ENCODE assay signal across 8 cellular contexts in the genomic region with DNA sequence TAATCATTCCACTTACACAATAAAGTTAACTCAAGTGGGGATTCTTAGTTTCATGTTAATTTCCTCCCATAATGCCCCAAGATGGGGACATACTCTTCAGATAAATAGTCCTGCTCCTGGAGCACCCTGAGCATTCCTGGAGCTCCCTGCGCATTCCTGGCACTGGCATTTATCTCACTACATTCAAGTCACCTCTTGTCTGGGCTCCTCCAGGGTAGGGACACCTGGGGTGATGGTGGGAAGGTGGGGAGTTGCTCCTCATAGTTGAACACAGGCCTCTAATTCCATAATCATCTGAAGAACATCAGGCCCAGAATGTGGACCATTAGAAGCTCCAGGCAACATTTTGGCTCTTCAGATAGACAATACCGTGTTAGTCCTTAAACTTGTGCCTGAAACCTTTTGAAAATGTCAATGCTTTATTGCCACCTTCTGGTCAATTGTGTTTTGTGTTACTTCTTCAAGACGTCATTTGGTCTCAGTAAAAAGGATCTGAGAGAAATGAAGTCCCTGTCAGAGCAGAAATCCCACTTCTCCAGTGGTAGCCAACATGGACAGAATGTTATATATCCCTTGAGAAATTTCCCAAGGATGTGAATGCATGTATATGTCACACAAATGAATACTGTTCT. TPM values are rescaled to one million over a fixed set of nuclear protein-coding genes. Genes with fewer than 3 reads are reported as not detected.
DNase-seq lines count a peak whose midpoint lies in the region; ATAC-seq and TF ChIP-seq lines count a peak whose summit lies in the region.

No MANE protein-coding gene starts in this region.

- intact Hi-C loops in adrenal gland (cut with DNase I) (loop anchor here (2.0 to 5.0 kb wide), 2 partner anchors 149 kb away; no protein-coding TSS in a partner anchor), left lung (cut with DNase I) (no loop called here), ovary (cut with DNase I) (no loop called here)

- H3K9ac ChIP-seq in DND-41 (ENCODE audit: low read depth, low read length): no peak overlapping the region

- H3K4me3 ChIP-seq in DND-41 (ENCODE audit: low read depth in 1 of 2, low read length in 2 of 2): no peak overlapping the region
- H3K4me3 ChIP-seq in adrenal gland: no peak overlapping the region
- H3K4me3 ChIP-seq in left lung: no peak overlapping the region
- no peak overlapping the region for H3K4me3 ChIP-seq in ovary

- H2AFZ ChIP-seq in DND-41 (ENCODE audit: low read depth, low read length): no peak overlapping the region

- no peak for TF ChIP-seq EP300 in ovary (IDR thresholded peaks at IDR 0.05)

- ATAC-seq in DND-41 (ENCODE audit: insufficient read depth, low read depth): no peak
- peak; percentile 61 for ATAC-seq in left lung
- no peak for ATAC-seq in GM21381 (IDR thresholded peaks at IDR 0.05; ENCODE audit: unreplicated experiment)
- ATAC-seq in GM19452 (IDR thresholded peaks at IDR 0.05; ENCODE audit: unreplicated experiment): no peak

- H3K9me3 ChIP-seq in DND-41 (ENCODE audit: insufficient read depth, low read length, severe bottlenecking): no peaks in the 10 kb centered on the region
- no peaks in the 10 kb centered on the region for H3K9me3 ChIP-seq in adrenal gland (replicated peaks in 1 of 3)
- no peaks in the 10 kb centered on the region for H3K9me3 ChIP-seq in left lung
- no peaks in the 10 kb centered on the region for H3K9me3 ChIP-seq in ovary

- H3K27ac ChIP-seq in DND-41 (ENCODE audit: low read length): no peak overlapping the region
- no peak overlapping the region for H3K27ac ChIP-seq in adrenal gland
- H3K27ac ChIP-seq in left lung: no peak overlapping the region
- no peak overlapping the region for H3K27ac ChIP-seq in ovary

- H3K27me3 ChIP-seq in DND-41 (ENCODE audit: insufficient read depth, low read length, poor library complexity) (no peaks in the 10 kb centered on the region), adrenal gland (no peaks in the 10 kb centered on the region), left lung (no peaks in the 10 kb centered on the region), ovary (no peaks in the 10 kb centered on the region)

- H3K79me2 ChIP-seq in DND-41 (ENCODE audit: insufficient read depth, low read length): no peaks in the 10 kb centered on the region

- 31 to 35% (median 34%) methylated on average over 3 of the region's 3 CpGs for WGBS in adrenal gland, 4 donors
- 26 to 31% (median 31%) methylated on average over 3 of the region's 3 CpGs for WGBS in ovary, 3 donors

- no peaks in the 10 kb centered on the region for H3K36me3 ChIP-seq in DND-41 (ENCODE audit: insufficient read depth, low read length)
- H3K36me3 ChIP-seq in adrenal gland (replicated peaks in 1 of 2): no peaks in the 10 kb centered on the region
- H3K36me3 ChIP-seq in left lung: no peaks in the 10 kb centered on the region
- H3K36me3 ChIP-seq in ovary: no peaks in the 10 kb centered on the region

- DNase-seq in DND-41: no peak
- DNase-seq in LHCN-M2 (ENCODE audit: low read depth): peak; percentile 61
- no peak for DNase-seq in adrenal gland
- no peak for DNase-seq in left lung
- DNase-seq in ovary: no peak
- no peak for DNase-seq in NCI-H510A (lab: John Stamatoyannopoulos, UW)

- peak; percentile 14 for TF ChIP-seq CTCF in DND-41 (IDR thresholded peaks at IDR 0.05; ENCODE audit: borderline replicate concordance, extremely low read depth, low read length, poor library complexity, severe bottlenecking)
- TF ChIP-seq CTCF in adrenal gland (IDR thresholded peaks at IDR 0.05): peak; percentile 25 to 69 (median 54)
- peak in 1 of 2 donors; percentile 18 for TF ChIP-seq CTCF in left lung (IDR thresholded peaks at IDR 0.05)
- TF ChIP-seq CTCF in ovary (IDR thresholded peaks at IDR 0.05): no peak

- H3K4me2 ChIP-seq in DND-41 (ENCODE audit: insufficient read depth, low read length): no peak overlapping the region

- TF ChIP-seq POLR2A in adrenal gland (IDR thresholded peaks at IDR 0.05) (no peak), ovary (IDR thresholded peaks at IDR 0.05) (no peak)

- H3K4me1 ChIP-seq in DND-41 (ENCODE audit: insufficient read depth, low read length): no peaks in the 10 kb centered on the region
- no peaks in the 10 kb centered on the region for H3K4me1 ChIP-seq in adrenal gland (replicated peaks in 1 of 2)
- H3K4me1 ChIP-seq in left lung: no peaks in the 10 kb centered on the region
- H3K4me1 ChIP-seq in ovary (ENCODE audit: insufficient read depth): no peaks in the 10 kb centered on the region

- no peaks in the 10 kb centered on the region for H4K20me1 ChIP-seq in DND-41 (ENCODE audit: insufficient read depth, low read length)

RNA-seq across cellular contexts. Expression of a gene that starts 14.2 kb away (rescaled TPM):
- total RNA-seq in LHCN-M2 (2014; rRNA removed): 25.8 and 33.1 TPM in 2 replicates
- polyA plus RNA-seq in LHCN-M2 (2012): 8.3 TPM
- total RNA-seq in adrenal gland: 10 to 100 TPM; 19.7 to 31.4 (median 24.7) TPM
- polyA plus RNA-seq in adrenal gland: 10 to 100 TPM in 2 of 3 donors, 1 to 10 TPM in 1; 6.7 to 26.4 (median 11.2) TPM
- 10 to 100 TPM; 20.9 to 21.0 TPM for total RNA-seq in left lung
- total RNA-seq in ovary: 10 to 100 TPM; 12.6 to 22.8 (median 16.9) TPM
- 10 to 100 TPM in 1 of 2 donors, 1 to 10 TPM in 1; 9.0 to 15.5 TPM for polyA plus RNA-seq in ovary

Comparison
In these comparisons a context has a peak if more than half of its experiments do, and no peak if none do; other contexts are left out.
1. CTCF ChIP-seq: peak in DND-41 (single experiment) and adrenal gland (6 of 6); none in ovary (0 of 3).
2. intact Hi-C loops: an anchor here in adrenal gland (2.0 to 5.0 kb wide); none called in left lung and ovary.